Comparison of ENCODE assay signal across 11 cellular contexts in genomic region chr15:36177590-36178281, GRCh38.
DNase-seq lines count a peak whose midpoint lies in the region; ATAC-seq, FAIRE-seq and TF ChIP-seq lines count a peak whose summit lies in the region.
"Had no signal": no experiment of that assay in that cellular context is flagged by ENCODE, and none has a peak within 500 bp of the region (broad histone marks: within the 10 kb centered on the region; RNA-seq: fewer than 3 reads in every experiment).

No MANE protein-coding gene starts in this region.

- no peaks in the 10 kb centered on the region for H3K36me3 Mint-ChIP-seq in chondrocyte (ENCODE audit: low read depth)

- H3K4me1 ChIP-seq in HEK293 (ENCODE audit: control insufficient read depth, insufficient read depth, low read length), result peaks cover 16% of the 10 kb centered on the region
- peaks cover 0 to 15% (median 14%) of the 10 kb centered on the region in 4 donors for H3K4me1 ChIP-seq in upper lobe of left lung
- H3K4me1 ChIP-seq: adrenal gland had no signal

- H3K4me3 Mint-ChIP-seq in chondrocyte (ENCODE audit: unreplicated experiment), result no peak overlapping the region

- peaks cover 51% of the 10 kb centered on the region for H3K4me1 Mint-ChIP-seq in chondrocyte (ENCODE audit: low read depth)

- DNase-seq in NCI-H2196 treated with DMSO at 0.1 percent for 48 hours (lab: John Stamatoyannopoulos, UW; ENCODE audit: unreplicated experiment), result peak; percentile 13
- DNase-seq in renal cortical epithelial cell (ENCODE audit: low read depth), result peak; percentile 93
- DNase-seq in RCC 7860 (ENCODE audit: low spot score), result no peak
- DNase-seq in upper lobe of left lung, result no peak
- DNase-seq in chondrocyte (ENCODE audit: low spot score), result no peak
- DNase-seq: adrenal gland, heart left ventricle, ovary had no signal

- no peaks in the 10 kb centered on the region for H3K9me3 Mint-ChIP-seq in chondrocyte (ENCODE audit: low read depth)

- H3K9me3 ChIP-seq in HEK293 (ENCODE audit: control insufficient read depth, insufficient read depth, low read depth, low read length) (no peaks in the 10 kb centered on the region), upper lobe of left lung (no peaks in the 10 kb centered on the region)
- H3K9me3 ChIP-seq: adrenal gland, heart left ventricle, ovary had no signal

- no peaks in the 10 kb centered on the region for H3K36me3 ChIP-seq in HEK293 (ENCODE audit: control insufficient read depth in 2 of 2, insufficient read depth in 1 of 2, low read length in 2 of 2)
- no peaks in the 10 kb centered on the region for H3K36me3 ChIP-seq in upper lobe of left lung
- H3K36me3 ChIP-seq: adrenal gland, heart left ventricle, ovary had no signal

- no peak overlapping the region for H3K27ac Mint-ChIP-seq in chondrocyte (ENCODE audit: unreplicated experiment)

- no peak for ATAC-seq in HG03565 (IDR thresholded peaks at IDR 0.05; ENCODE audit: unreplicated experiment)
- ATAC-seq in upper lobe of left lung (ENCODE audit: low FRiP score in 2 of 2), result no peak
- ATAC-seq: heart left ventricle had no signal

- CTCF ChIA-PET in HEK293 (lab: Yijun Ruan, JAX), result no interaction called here

- H3K4me3 ChIP-seq in HEK293 (ENCODE audit: low read depth, low read length) (no peak overlapping the region), upper lobe of left lung (no peak overlapping the region)
- H3K4me3 ChIP-seq: adrenal gland, heart left ventricle, ovary had no signal

- TF ChIP-seq POLR2A in upper lobe of left lung (IDR thresholded peaks at IDR 0.05), result no peak

- TF ChIP-seq CTCF in HEK293 (tag by site-specific recombination; IDR thresholded peaks at IDR 0.05) (no peak), upper lobe of left lung (IDR thresholded peaks at IDR 0.05) (no peak), chondrocyte (IDR thresholded peaks at IDR 0.05) (no peak)

- FAIRE-seq in endometrium (lab: Jason Lieb, UNC) (peak; percentile 100), RCC 7860 (lab: Jason Lieb, UNC) (no peak)

- no peaks in the 10 kb centered on the region for H3K27me3 Mint-ChIP-seq in chondrocyte (ENCODE audit: low read depth)

- TF ChIP-seq EP300 in upper lobe of left lung (IDR thresholded peaks at IDR 0.05), result no peak

- POLR2A ChIA-PET in HEK293 (lab: Yijun Ruan, JAX), result no interaction called here

- H3K27ac ChIP-seq in HEK293 (ENCODE audit: extremely low read depth, low read depth, low read length) (peak overlapping the region; percentile 37; the same call in 1 of the 2 replicates), upper lobe of left lung (no peak overlapping the region)
- H3K27ac ChIP-seq: ovary had no signal

- WGBS in upper lobe of left lung, 2 donors, result 81 to 86% methylated on average over 1 of the region's 1 CpG

- no peaks in the 10 kb centered on the region for H3K27me3 ChIP-seq in upper lobe of left lung
- H3K27me3 ChIP-seq: adrenal gland, heart left ventricle, ovary had no signal

TF ChIP-seq in HEK293, 187 proteins besides CTCF, POLR2A, EP300 and RAD21 (continues in another document):
- peak; percentile 45; the same call in 1 of the 2 replicates for TF ChIP-seq ZNF843 (tag by site-specific recombination; IDR thresholded peaks at IDR 0.05)
- no peak for TF ChIP-seq ZNF221 (tag by site-specific recombination; IDR thresholded peaks at IDR 0.05; ENCODE audit: borderline replicate concordance)
- peak; percentile 46; the same call in 1 of the 2 replicates for TF ChIP-seq BCL6B (tag by site-specific recombination; IDR thresholded peaks at IDR 0.05)
- TF ChIP-seq ZEB2 (tag by site-specific recombination; IDR thresholded peaks at IDR 0.05), result peak; percentile 25; the same call in 1 of the 2 replicates
- no peak for TF ChIP-seq ZNF311 (tag by site-specific recombination; IDR thresholded peaks at IDR 0.05; ENCODE audit: borderline replicate concordance)
- TF ChIP-seq ZBTB6 (tag by site-specific recombination; IDR thresholded peaks at IDR 0.05), result no peak
- no peak for TF ChIP-seq ZNF394 (tag by site-specific recombination; IDR thresholded peaks at IDR 0.05; ENCODE audit: borderline replicate concordance)
- TF ChIP-seq ZNF132 (tag by site-specific recombination; IDR thresholded peaks at IDR 0.05; ENCODE audit: borderline replicate concordance), result no peak
- TF ChIP-seq ZBTB44 (tag by site-specific recombination; IDR thresholded peaks at IDR 0.05), result no peak
- TF ChIP-seq YY2 (tag by site-specific recombination; IDR thresholded peaks at IDR 0.05), result no peak
- TF ChIP-seq ZNF248 (tag by site-specific recombination; IDR thresholded peaks at IDR 0.05), result no peak
- TF ChIP-seq ZNF146 (tag by site-specific recombination; IDR thresholded peaks at IDR 0.05), result no peak
- no peak for TF ChIP-seq ZBTB10 (tag by site-specific recombination; IDR thresholded peaks at IDR 0.05)
- TF ChIP-seq HOXA7 (CRISPR knock-in tag; IDR thresholded peaks at IDR 0.05; ENCODE audit: borderline replicate concordance), result no peak
- no peak for TF ChIP-seq ZNF184 (tag by site-specific recombination; IDR thresholded peaks at IDR 0.05)
- peak; percentile 47; the same call in 1 of the 2 replicates for TF ChIP-seq PRDM4 (tag by site-specific recombination; IDR thresholded peaks at IDR 0.05)
- TF ChIP-seq KLF9 (tag by site-specific recombination; IDR thresholded peaks at IDR 0.05; ENCODE audit: low read depth), result no peak
- TF ChIP-seq MEIS1 (CRISPR knock-in tag; IDR thresholded peaks at IDR 0.05; ENCODE audit: borderline replicate concordance), result no peak

Comparison
In these comparisons a context has a peak if more than half of its experiments do, and no peak if none do; other contexts are left out.
1. DNase-seq: peak in NCI-H2196 treated with DMSO at 0.1 percent for 48 hours (single experiment) and renal cortical epithelial cell (single experiment); none in RCC 7860 (single experiment), upper lobe of left lung (0 of 2) and chondrocyte (single experiment).